ENCODE assay signal across 8 cellular contexts in the genomic region with DNA sequence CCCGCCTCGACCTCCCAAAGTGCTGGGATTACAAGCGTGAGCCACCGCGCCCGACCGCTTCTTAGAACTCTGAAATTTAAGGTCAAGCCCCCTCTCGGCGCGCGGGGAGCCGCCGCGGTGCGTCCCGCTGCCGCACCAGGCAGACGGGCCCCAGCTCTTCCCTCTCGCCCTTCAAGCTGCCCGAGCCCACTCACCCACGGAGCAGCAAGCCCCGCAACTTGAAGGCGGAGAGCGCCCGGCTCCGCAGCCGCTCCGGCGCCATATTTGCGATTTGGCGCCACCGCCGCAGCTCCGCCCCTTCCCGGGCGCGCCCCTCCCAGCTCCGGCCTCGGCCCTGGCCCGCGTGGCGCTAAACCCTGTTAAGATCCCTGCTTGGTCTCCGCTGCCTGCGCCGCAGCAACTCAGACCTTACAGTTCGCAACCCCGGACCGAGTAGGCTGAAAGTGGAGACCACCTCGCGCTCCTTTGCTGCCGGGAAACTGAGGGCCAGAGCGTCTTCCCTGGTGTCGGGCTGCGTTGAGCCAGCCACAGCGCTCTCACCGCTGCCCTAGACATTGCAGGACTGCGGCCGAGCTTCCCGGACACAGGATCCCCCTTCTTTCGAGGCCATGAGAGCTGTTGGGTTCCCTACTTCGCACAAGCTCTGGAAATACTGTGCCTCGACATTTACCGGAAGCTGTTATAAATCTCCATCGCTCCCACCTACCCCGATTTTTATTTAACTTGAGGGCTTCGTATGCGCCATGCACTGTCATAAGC. TPM values are rescaled to one million over a fixed set of nuclear protein-coding genes. Genes with fewer than 3 reads are reported as not detected.
DNase-seq lines count a peak whose midpoint lies in the region; ATAC-seq, FAIRE-seq and TF ChIP-seq lines count a peak whose summit lies in the region.

A gene with protein sequence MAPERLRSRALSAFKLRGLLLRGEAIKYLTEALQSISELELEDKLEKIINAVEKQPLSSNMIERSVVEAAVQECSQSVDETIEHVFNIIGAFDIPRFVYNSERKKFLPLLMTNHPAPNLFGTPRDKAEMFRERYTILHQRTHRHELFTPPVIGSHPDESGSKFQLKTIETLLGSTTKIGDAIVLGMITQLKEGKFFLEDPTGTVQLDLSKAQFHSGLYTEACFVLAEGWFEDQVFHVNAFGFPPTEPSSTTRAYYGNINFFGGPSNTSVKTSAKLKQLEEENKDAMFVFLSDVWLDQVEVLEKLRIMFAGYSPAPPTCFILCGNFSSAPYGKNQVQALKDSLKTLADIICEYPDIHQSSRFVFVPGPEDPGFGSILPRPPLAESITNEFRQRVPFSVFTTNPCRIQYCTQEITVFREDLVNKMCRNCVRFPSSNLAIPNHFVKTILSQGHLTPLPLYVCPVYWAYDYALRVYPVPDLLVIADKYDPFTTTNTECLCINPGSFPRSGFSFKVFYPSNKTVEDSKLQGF (minus strand): TSS at position 273 of the 759 bp plus-strand sequence. CDS start 11 bp downstream, at position 262.

- ATAC-seq in GM18858 (IDR thresholded peaks at IDR 0.05; ENCODE audit: unreplicated experiment) (peak; percentile 74), HG03066 (IDR thresholded peaks at IDR 0.05; ENCODE audit: low read depth, unreplicated experiment) (peak; percentile 84)
- ATAC-seq in central memory CD8-positive, alpha-beta T cell (replicated peaks; ENCODE audit: extremely low read depth, poor library complexity, severe bottlenecking), result peak; percentile 69

- peak; percentile 86 for DNase-seq in NCI-H2227 (lab: John Stamatoyannopoulos, UW; ENCODE audit: unreplicated experiment)
- DNase-seq in activated CD4-positive, CD25-positive, alpha-beta regulatory T cell treated with anti-CD3 and anti-CD28 coated beads, Interleukin-2, amount 50 U/mL, for 16 hours (ENCODE audit: low read depth, low spot score), result peak; percentile 36
- DNase-seq in central memory CD8-positive, alpha-beta T cell (ENCODE audit: low spot score in 2 of 2), result peak; percentile 36 to 53
- peak; percentile 90 for DNase-seq in kidney
- peak; percentile 35 to 76 for DNase-seq in stimulated activated CD4-positive, alpha-beta T cell treated with anti-CD3 and anti-CD28 coated beads, Interleukin-15, amount 100 ng/mL, for 1 hour (ENCODE audit: low read depth in 1 of 2, low spot score in 1 of 2)

- H3K4me1 Mint-ChIP-seq in central memory CD8-positive, alpha-beta T cell, result peaks cover 14% of the 10 kb centered on the region

- peak within 1 kb of the TSS; percentile 74 for H3K27ac Mint-ChIP-seq in central memory CD8-positive, alpha-beta T cell (ENCODE audit: low read depth)

- H3K27me3 ChIP-seq in ACC112 (ENCODE audit: insufficient read depth, low read length), result no peaks in the 10 kb centered on the region

- H3K9me3 Mint-ChIP-seq in central memory CD8-positive, alpha-beta T cell, result no peaks in the 10 kb centered on the region

- H3K36me3 ChIP-seq in ACC112 (ENCODE audit: insufficient read depth, low read length) (peaks cover 3% of the 10 kb centered on the region; the same call in 1 of the 2 replicates), kidney (ENCODE audit: control insufficient read depth in 1 of 2, insufficient read depth in 2 of 2, low read length in 2 of 2) (no peaks in the 10 kb centered on the region)

- intact Hi-C loops in kidney (cut with DNase I), result no loop called here

- peaks cover 35% of the 10 kb centered on the region for H3K79me2 ChIP-seq in ACC112 (ENCODE audit: control insufficient read depth, insufficient read depth, low read length, unreplicated experiment)

- peak within 1 kb of the TSS; percentile 87 to 90 for H3K9ac ChIP-seq in kidney (ENCODE audit: low read length in 2 of 2)

- H3K9me3 ChIP-seq in kidney (ENCODE audit: control insufficient read depth in 1 of 2, low read length in 2 of 2), result no peaks in the 10 kb centered on the region

- H3K4me3 Mint-ChIP-seq in central memory CD8-positive, alpha-beta T cell, result peak within 1 kb of the TSS; percentile 79

- no peak for TF ChIP-seq CTCF in kidney (IDR thresholded peaks at IDR 0.05; ENCODE audit: borderline replicate concordance, extremely low read depth, insufficient read depth)

- no peaks in the 10 kb centered on the region for H3K27me3 Mint-ChIP-seq in central memory CD8-positive, alpha-beta T cell

- H3K4me3 ChIP-seq in ACC112 (ENCODE audit: low read depth, low read length) (peak within 1 kb of the TSS; percentile 94), kidney (ENCODE audit: low read length in 2 of 2) (peak within 1 kb of the TSS; percentile 82)

- H2AFZ ChIP-seq in ACC112 (ENCODE audit: low read length, unreplicated experiment), result peak within 1 kb of the TSS; percentile 82

- H3K27ac ChIP-seq in ACC112 (ENCODE audit: low read depth, low read length), result peak within 1 kb of the TSS; percentile 68
- H3K27ac ChIP-seq in kidney (ENCODE audit: low read depth in 2 of 2, low read length in 2 of 2), result peak within 1 kb of the TSS; percentile 81 to 85

- no peak for FAIRE-seq in kidney (lab: Jason Lieb, UNC)

- peaks cover 9% of the 10 kb centered on the region for H3K36me3 Mint-ChIP-seq in central memory CD8-positive, alpha-beta T cell (ENCODE audit: insufficient read depth)

- H3K4me1 ChIP-seq in ACC112 (ENCODE audit: control insufficient read depth, insufficient read depth, low read length, unreplicated experiment) (peaks cover 9% of the 10 kb centered on the region), kidney (ENCODE audit: control insufficient read depth in 1 of 2, insufficient read depth in 1 of 2, low read depth in 1 of 2, low read length in 2 of 2) (peaks cover 5 to 8% of the 10 kb centered on the region in 2 donors)

RNA-seq across cellular contexts. Expression of the gene that starts here (rescaled TPM):
- total RNA-seq in kidney, result 2.6 TPM
- polyA plus RNA-seq in kidney (ENCODE audit: insufficient read depth, low read depth, low replicate concordance), result 0.58 TPM

Comparison
In these comparisons a context has a peak if more than half of its experiments do, and no peak if none do; other contexts are left out.
1. Peak in every context shown above with its lines: DNase-seq, ATAC-seq, H3K4me3 ChIP-seq and H3K27ac ChIP-seq.
2. DNase-seq: peak in every context shown above with its lines; median percentile 90 in kidney; 86 in NCI-H2227; 56 in stimulated activated CD4-positive, alpha-beta T cell treated with anti-CD3 and anti-CD28 coated beads, Interleukin-15, amount 100 ng/mL, for 1 hour; 44 in central memory CD8-positive, alpha-beta T cell; 36 in activated CD4-positive, CD25-positive, alpha-beta regulatory T cell treated with anti-CD3 and anti-CD28 coated beads, Interleukin-2, amount 50 U/mL, for 16 hours.